In the genomic region with DNA sequence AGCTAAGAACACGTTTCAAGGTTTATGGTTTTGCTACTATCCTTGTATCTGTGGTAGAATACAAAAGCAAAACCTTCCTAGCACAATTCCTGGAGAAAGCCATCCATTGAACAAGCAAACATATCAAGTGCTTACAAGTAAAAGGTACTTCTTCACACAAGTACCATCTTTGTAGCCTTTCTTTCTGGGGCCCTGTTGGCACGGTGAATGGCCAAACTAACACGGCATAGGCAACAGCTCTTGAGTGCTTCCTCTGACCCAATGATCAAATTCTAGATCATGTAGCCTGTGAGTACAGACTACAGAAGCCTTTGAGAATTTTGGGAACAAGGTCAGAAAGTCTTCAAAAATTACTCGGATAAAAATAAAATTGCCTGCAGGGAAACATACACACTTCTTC, we compare ENCODE assay signal across 32 cellular contexts. TPM values are rescaled to one million over a fixed set of nuclear protein-coding genes. Genes with fewer than 3 reads are reported as not detected.
A peak's percentile ranks its signal among the peaks of the same experiment; 100 is the strongest.
DNase-seq lines count a peak whose midpoint lies in the region; ATAC-seq and TF ChIP-seq lines count a peak whose summit lies in the region.
"Had no signal": no experiment of that assay in that cellular context is flagged by ENCODE, and none has a peak within 500 bp of the region (broad histone marks: within the 10 kb centered on the region; RNA-seq: fewer than 3 reads in every experiment).

No MANE protein-coding gene starts in this region.

- no peak overlapping the region for H2BK15ac ChIP-seq in mesenchymal stem cell (ENCODE audit: low read depth, poor library complexity, severe bottlenecking)

- H3K36me3 Mint-ChIP-seq in activated T-helper 17 cell treated with anti-CD3 and anti-CD28 coated beads, Interleukin-2, amount 50 U/mL, for 72 hours (ENCODE audit: low read depth): peaks cover 88% of the 10 kb centered on the region

- peaks cover 26 to 35% of the 10 kb centered on the region in 2 experiments for H3K36me3 ChIP-seq in mesenchymal stem cell (ENCODE audit: control insufficient read depth in 1 of 2, insufficient read depth in 2 of 2, low read depth in 1 of 2, low read length in 2 of 2)
- peaks cover 5 to 10% of the 10 kb centered on the region in 2 donors for H3K36me3 ChIP-seq in thyroid gland

- no peak overlapping the region for H4K91ac ChIP-seq in mesenchymal stem cell (ENCODE audit: low read length)

- no peak for TF ChIP-seq CTCF in thyroid gland (IDR thresholded peaks at IDR 0.05)

- H3K23ac ChIP-seq in mesenchymal stem cell (ENCODE audit: low read length in 2 of 2): no peak overlapping the region

- H3K79me1 ChIP-seq in mesenchymal stem cell (replicated peaks; ENCODE audit: low read length, poor library complexity, severe bottlenecking): peaks cover 25% of the 10 kb centered on the region

- H2AK5ac ChIP-seq in mesenchymal stem cell (ENCODE audit: low read length, severe bottlenecking): no peak overlapping the region

- no peak overlapping the region for H3K18ac ChIP-seq in mesenchymal stem cell (ENCODE audit: low read depth in 1 of 2, low read length in 2 of 2)

- ATAC-seq in activated T-helper 17 cell treated with anti-CD3 and anti-CD28 coated beads, Interleukin-2, amount 50 U/mL, for 72 hours (replicated peaks): no peak
- ATAC-seq in GM21786 (IDR thresholded peaks at IDR 0.05; ENCODE audit: unreplicated experiment): no peak
- ATAC-seq: CD8-positive, alpha-beta T cell; left lobe of liver; naive thymus-derived CD8-positive, alpha-beta T cell; Right ventricle myocardium inferior; SK-N-SH treated with all-trans-retinoic acid at 6 μM for 48 hours; stimulated activated naive B cell treated with anti-CD40 and anti-IgM and Interleukin-4, amounts not matched to agents 10 μg/mL and 1 μg/mL and 100 μg/mL, for 72 hours had no signal

- WGBS in mesenchymal stem cell: 100% methylated on average over 3 of the region's 4 CpGs
- WGBS in thyroid gland, 2 donors: 33 to 36% methylated on average over 4 of the region's 4 CpGs

- no peak overlapping the region for H2BK5ac ChIP-seq in mesenchymal stem cell (ENCODE audit: low read depth, low read length, poor library complexity, severe bottlenecking)

- peak; percentile 55 for DNase-seq in DMS79 (lab: John Stamatoyannopoulos, UW)
- DNase-seq in mesenchymal stem cell: no peak
- DNase-seq in thyroid gland: peak; percentile 67 to 72
- DNase-seq in midbrain (lab: John Stamatoyannopoulos, UW): no peak
- DNase-seq in DMS53 treated with DMSO at 0.1 percent for 48 hours (lab: John Stamatoyannopoulos, UW; ENCODE audit: unreplicated experiment): no peak
- no peak for DNase-seq in NCI-H187 treated with DMSO at 0.1 percent for 48 hours (lab: John Stamatoyannopoulos, UW)
- DNase-seq: activated CD4-positive, alpha-beta memory T cell treated with anti-CD3 and anti-CD28 coated beads for 36 hours; activated CD4-positive, CD25-positive, alpha-beta regulatory T cell treated with anti-CD3 and anti-CD28 coated beads, Interleukin-2, amount 50 U/mL, for 72 hours; activated CD8-positive, alpha-beta memory T cell treated with anti-CD3 and anti-CD28 coated beads, Interleukin-2, amount 50 U/mL, for 48 hours; BE2C; CD8-positive, alpha-beta T cell; effector CD4-positive, alpha-beta T cell; EL; glutamatergic neuron; H7; MG63; naive thymus-derived CD8-positive, alpha-beta T cell; NCI-H2081 treated with DMSO at 0.1 percent for 48 hours; NCI-H345; NCI-H69; occipital lobe; stimulated activated naive B cell treated with anti-CD40 and anti-IgM and Interleukin-4, amounts not matched to agents 10 μg/mL and 1 μg/mL and 100 μg/mL, for 72 hours; T-helper 2 cell had no signal

- no peak overlapping the region for H3K27ac ChIP-seq in mesenchymal stem cell (ENCODE audit: low read length, poor library complexity, severe bottlenecking)
- H3K27ac ChIP-seq in thyroid gland: peak overlapping the region; percentile 12 to 49 (median 43)
- H3K27ac ChIP-seq: epithelial cell of prostate, HL-60, KMS-11 had no signal

- no peak overlapping the region for H4K8ac ChIP-seq in mesenchymal stem cell (ENCODE audit: low read length)

- H3K9me3 ChIP-seq in mesenchymal stem cell (ENCODE audit: control insufficient read depth, low read length): no peaks in the 10 kb centered on the region
- H3K9me3 ChIP-seq in thyroid gland: no peaks in the 10 kb centered on the region
- H3K9me3 ChIP-seq: BE2C, MG63 had no signal

- no peak overlapping the region for H2AFZ ChIP-seq in mesenchymal stem cell (ENCODE audit: low read depth, low read length)

- no peak overlapping the region for H2BK120ac ChIP-seq in mesenchymal stem cell (ENCODE audit: low read depth, low read length)

- peak overlapping the region; percentile 22 for H3K27ac Mint-ChIP-seq in activated T-helper 17 cell treated with anti-CD3 and anti-CD28 coated beads, Interleukin-2, amount 50 U/mL, for 72 hours
- H3K27ac Mint-ChIP-seq: activated naive CD4-positive, alpha-beta T cell treated with anti-CD3 and anti-CD28 coated beads, Interleukin-2, amount 50 U/mL, for 24 hours; CD8-positive, alpha-beta T cell had no signal

- H3K27me3 Mint-ChIP-seq in activated T-helper 17 cell treated with anti-CD3 and anti-CD28 coated beads, Interleukin-2, amount 50 U/mL, for 72 hours: no peaks in the 10 kb centered on the region
- H3K27me3 Mint-ChIP-seq: activated CD4-positive, alpha-beta memory T cell treated with anti-CD3 and anti-CD28 coated beads for 36 hours; activated naive CD4-positive, alpha-beta T cell treated with anti-CD3 and anti-CD28 coated beads, Interleukin-2, amount 50 U/mL, for 24 hours; naive thymus-derived CD8-positive, alpha-beta T cell; stimulated activated naive B cell treated with anti-CD40 and anti-IgM and Interleukin-4, amounts not matched to agents 10 μg/mL and 1 μg/mL and 100 μg/mL, for 72 hours had no signal

- peaks cover 8% of the 10 kb centered on the region for H3K4me1 ChIP-seq in mesenchymal stem cell (ENCODE audit: control insufficient read depth, insufficient read depth, low read depth, low read length)
- H3K4me1 ChIP-seq in thyroid gland: peaks cover 11 to 21% of the 10 kb centered on the region in 2 donors
- H3K4me1 ChIP-seq: BE2C had no signal

- no peak for TF ChIP-seq POLR2A in thyroid gland (IDR thresholded peaks at IDR 0.05)

- H3K4me3 ChIP-seq in mesenchymal stem cell (ENCODE audit: insufficient read depth in 1 of 2, low read depth in 1 of 2, low read length in 2 of 2) (no peak overlapping the region), thyroid gland (replicated peaks in 1 of 3) (no peak overlapping the region)
- H3K4me3 ChIP-seq: MG63 had no signal

- no peak overlapping the region for H3K4ac ChIP-seq in mesenchymal stem cell (ENCODE audit: low read depth in 1 of 2, low read length in 2 of 2)

- peaks cover 23% of the 10 kb centered on the region for H3K4me1 Mint-ChIP-seq in activated T-helper 17 cell treated with anti-CD3 and anti-CD28 coated beads, Interleukin-2, amount 50 U/mL, for 72 hours

- H3K14ac ChIP-seq in mesenchymal stem cell (ENCODE audit: low read length in 2 of 2): no peak overlapping the region

- H3K27me3 ChIP-seq in mesenchymal stem cell (ENCODE audit: control insufficient read depth in 1 of 2, insufficient read depth in 1 of 2, low read length in 2 of 2) (no peaks in the 10 kb centered on the region), thyroid gland (no peaks in the 10 kb centered on the region)
- H3K27me3 ChIP-seq: BE2C, MG63 had no signal

- H3K4me3 Mint-ChIP-seq in activated T-helper 17 cell treated with anti-CD3 and anti-CD28 coated beads, Interleukin-2, amount 50 U/mL, for 72 hours: no peak overlapping the region
- H3K4me3 Mint-ChIP-seq: activated CD4-positive, alpha-beta memory T cell treated with anti-CD3 and anti-CD28 coated beads for 36 hours; activated naive CD4-positive, alpha-beta T cell treated with anti-CD3 and anti-CD28 coated beads, Interleukin-2, amount 50 U/mL, for 24 hours; CD8-positive, alpha-beta T cell; naive thymus-derived CD8-positive, alpha-beta T cell; stimulated activated naive B cell treated with anti-CD40 and anti-IgM and Interleukin-4, amounts not matched to agents 10 μg/mL and 1 μg/mL and 100 μg/mL, for 72 hours had no signal

- intact Hi-C loops in thyroid gland (cut with DNase I): loop anchor here (5.0 kb wide), 1 partner anchor 201 kb away; no protein-coding TSS in a partner anchor

- H2BK12ac ChIP-seq in mesenchymal stem cell (ENCODE audit: low read length in 2 of 2): no peak overlapping the region

- H3K9me3 Mint-ChIP-seq in activated T-helper 17 cell treated with anti-CD3 and anti-CD28 coated beads, Interleukin-2, amount 50 U/mL, for 72 hours: no peaks in the 10 kb centered on the region
- H3K9me3 Mint-ChIP-seq: activated CD4-positive, alpha-beta memory T cell treated with anti-CD3 and anti-CD28 coated beads for 36 hours; activated naive CD4-positive, alpha-beta T cell treated with anti-CD3 and anti-CD28 coated beads, Interleukin-2, amount 50 U/mL, for 24 hours; CD8-positive, alpha-beta T cell; naive thymus-derived CD8-positive, alpha-beta T cell; stimulated activated naive B cell treated with anti-CD40 and anti-IgM and Interleukin-4, amounts not matched to agents 10 μg/mL and 1 μg/mL and 100 μg/mL, for 72 hours had no signal

- H3K4me2 ChIP-seq in mesenchymal stem cell (ENCODE audit: low read length, poor library complexity, severe bottlenecking): no peak overlapping the region
- H3K4me2 ChIP-seq: KMS-11 had no signal

- H3K9ac ChIP-seq in mesenchymal stem cell (ENCODE audit: low read length): peak overlapping the region; percentile 88
- H3K9ac ChIP-seq: KMS-11 had no signal

RNA-seq across cellular contexts. Expression of gene ANKFY1, which starts 57.9 kb away (rescaled TPM):
- 10 to 100 TPM; 31.7 to 48.3 TPM for total RNA-seq in activated T-helper 17 cell treated with anti-CD3 and anti-CD28 coated beads, Interleukin-2, amount 50 U/mL, for 72 hours
- 19.7 TPM for polyA plus RNA-seq in mesenchymal stem cell (2013, experiment 1 of 2)
- 18.8 TPM for polyA plus RNA-seq in mesenchymal stem cell (2013, experiment 2 of 2)
- total RNA-seq in thyroid gland: 10 to 100 TPM; 36.8 to 51.3 (median 46.3) TPM

Comparison
In these comparisons a context has a peak if more than half of its experiments do, and no peak if none do; other contexts are left out.
1. DNase-seq: peak in DMS79 (single experiment) and thyroid gland (2 of 2); none in mesenchymal stem cell (single experiment), midbrain (single experiment), DMS53 treated with DMSO at 0.1 percent for 48 hours (single experiment) and NCI-H187 treated with DMSO at 0.1 percent for 48 hours (single experiment).